ENCODE assay signal across 8 cellular contexts in the genomic region with DNA sequence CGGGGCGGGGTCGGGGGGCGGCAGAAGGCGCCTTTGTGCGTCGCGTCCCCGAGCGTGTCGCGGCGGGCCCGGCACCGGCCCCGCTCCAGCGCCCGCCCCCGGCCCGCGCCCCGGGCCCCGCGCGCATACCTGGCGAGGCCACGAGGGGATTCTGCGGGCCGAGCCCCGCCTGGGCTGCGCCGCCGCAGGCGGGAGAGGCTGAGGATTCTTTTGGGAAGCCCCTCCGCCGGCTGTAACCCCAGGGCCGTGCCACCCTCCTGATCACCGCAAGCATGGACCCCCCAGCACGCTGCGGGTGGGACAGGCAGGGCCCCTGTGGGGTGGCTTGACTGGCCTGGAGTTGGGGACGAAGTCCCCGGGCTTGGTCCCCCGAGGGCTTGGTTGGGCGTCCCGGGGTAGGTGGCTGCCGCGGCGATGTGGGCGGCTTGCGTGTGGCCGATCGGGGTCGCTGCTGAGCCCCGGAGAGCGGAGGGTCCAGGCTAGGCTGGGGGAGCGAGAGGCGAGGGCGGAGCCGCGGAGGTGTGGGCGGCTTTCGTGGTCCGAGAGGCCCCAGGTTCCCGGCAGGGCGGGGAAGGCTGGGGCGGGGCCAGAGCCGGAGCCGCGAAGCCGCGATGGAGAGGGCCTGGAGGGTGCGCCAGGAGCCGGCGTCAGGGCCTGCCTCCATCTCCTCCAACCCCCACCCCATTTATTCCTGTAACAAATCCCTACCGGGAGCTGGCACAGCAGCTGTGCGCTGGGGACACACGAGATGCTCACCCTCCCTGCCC. TPM values are rescaled to one million over a fixed set of nuclear protein-coding genes. Genes with fewer than 3 reads are reported as not detected.
A peak's percentile ranks its signal among the peaks of the same experiment; 100 is the strongest.
DNase-seq lines count a peak whose midpoint lies in the region; ATAC-seq and TF ChIP-seq lines count a peak whose summit lies in the region.

No MANE protein-coding gene starts in this region.

- peak; percentile 87 for TF ChIP-seq CTCF in RWPE2 (IDR thresholded peaks at IDR 0.05; ENCODE audit: poor library complexity, severe bottlenecking)
- peak in 8 of 9 donors; percentile 29 to 71 (median 55) for TF ChIP-seq CTCF in heart right ventricle (IDR thresholded peaks at IDR 0.05)

- peak overlapping the region; percentile 54 for H3K27ac Mint-ChIP-seq in activated naive CD8-positive, alpha-beta T cell

- H3K4me3 Mint-ChIP-seq in activated naive CD8-positive, alpha-beta T cell = peak overlapping the region; percentile 59

- DNase-seq in NCI-H2107 (lab: John Stamatoyannopoulos, UW) = peak; percentile 44
- no peak for DNase-seq in NCI-H2107 treated with DMSO at 0.1 percent for 48 hours (lab: John Stamatoyannopoulos, UW; ENCODE audit: unreplicated experiment)
- DNase-seq in RWPE2 (ENCODE audit: low spot score) = peak; percentile 94
- DNase-seq in heart right ventricle = peak; percentile 72 to 76

- H3K36me3 ChIP-seq in RWPE2 (ENCODE audit: low read depth) (no peaks in the 10 kb centered on the region), heart right ventricle (no peaks in the 10 kb centered on the region), rectal smooth muscle tissue (ENCODE audit: control insufficient read depth, insufficient read depth, low read length) (no peaks in the 10 kb centered on the region)

- H3K27me3 ChIP-seq in RWPE2 (ENCODE audit: insufficient read depth, poor library complexity, severe bottlenecking) (no peaks in the 10 kb centered on the region), heart right ventricle (peaks cover 0 to 31% (median 0%) of the 10 kb centered on the region in 7 donors), rectal smooth muscle tissue (ENCODE audit: control insufficient read depth, insufficient read depth, low read length) (no peaks in the 10 kb centered on the region)

- peak overlapping the region; percentile 50 for H3K4me3 ChIP-seq in RWPE2 (ENCODE audit: severe bottlenecking)
- H3K4me3 ChIP-seq in heart right ventricle = peak overlapping the region; percentile 46 to 85 (median 68)
- H3K4me3 ChIP-seq in rectal smooth muscle tissue (ENCODE audit: low read length) = peak overlapping the region; percentile 75

- no peaks in the 10 kb centered on the region for H3K36me3 Mint-ChIP-seq in activated naive CD8-positive, alpha-beta T cell

- no peaks in the 10 kb centered on the region for H3K9me3 ChIP-seq in RWPE2 (ENCODE audit: severe bottlenecking)
- H3K9me3 ChIP-seq in heart right ventricle = no peaks in the 10 kb centered on the region

- 1 to 2% methylated on average over 51 to 77 of the region's 77 CpGs for WGBS in heart right ventricle, 2 donors

- H3K27me3 Mint-ChIP-seq in activated naive CD8-positive, alpha-beta T cell = no peaks in the 10 kb centered on the region

- H3K4me1 Mint-ChIP-seq in activated naive CD8-positive, alpha-beta T cell (ENCODE audit: low read depth) = peaks cover 16% of the 10 kb centered on the region

- ATAC-seq in HG03139 (IDR thresholded peaks at IDR 0.05; ENCODE audit: unreplicated experiment) = peak; percentile 57
- peak; percentile 55 for ATAC-seq in RWPE2 (ENCODE audit: low read depth)
- peak; percentile 17 to 57 (median 32) for ATAC-seq in heart right ventricle
- ATAC-seq in HG02938 (IDR thresholded peaks at IDR 0.05; ENCODE audit: unreplicated experiment) = no peak

- H3K9me3 Mint-ChIP-seq in activated naive CD8-positive, alpha-beta T cell (ENCODE audit: low read depth) = no peaks in the 10 kb centered on the region

- H3K4me1 ChIP-seq in RWPE2 (ENCODE audit: insufficient read depth, poor library complexity, severe bottlenecking) (peaks cover 40% of the 10 kb centered on the region), heart right ventricle (peaks cover 20 to 50% (median 40%) of the 10 kb centered on the region in 9 donors), rectal smooth muscle tissue (ENCODE audit: control insufficient read depth, insufficient read depth, low read length) (peaks cover 21% of the 10 kb centered on the region)

- intact Hi-C loops in heart right ventricle (cut with DNase I) = loop anchor here in 9 of 10 donors (5.0 to 10.0 kb wide), 11 partner anchors 59 to 261 kb away; partner anchors contain the start of gene JAG2 (in 5 of the 9)

- H3K27ac ChIP-seq in RWPE2 (ENCODE audit: poor library complexity, severe bottlenecking) (peak overlapping the region; percentile 96), heart right ventricle (peak overlapping the region; percentile 24 to 91 (median 86)), rectal smooth muscle tissue (ENCODE audit: low read depth, low read length) (peak overlapping the region; percentile 85)

- H3K9ac ChIP-seq in rectal smooth muscle tissue (ENCODE audit: low read length) = peak overlapping the region; percentile 72

RNA-seq across cellular contexts. Expression of gene GPR132, which starts 28.4 kb away (rescaled TPM):
- total RNA-seq in heart right ventricle = 1 to 10 TPM in 2 of 10 donors, under 1 TPM in 8; 0.19 to 4.1 (median 0.82) TPM
- under 1 TPM; 0.35 to 0.88 TPM for polyA plus RNA-seq in heart right ventricle
